ENCODE assay signal across 1 cellular context in genomic region chr21:35284199-35284598, GRCh38.
TF ChIP-seq lines count a peak whose summit lies in the region.

No MANE protein-coding gene starts in this region.

TF ChIP-seq in IMR-90, 13 proteins besides CTCF, POLR2A, EP300 and RAD21 (continued from another document):
- no peak for TF ChIP-seq MXI1 (IDR thresholded peaks at IDR 0.05; ENCODE audit: borderline replicate concordance, low read depth, low read length)
- TF ChIP-seq NFE2L2 (IDR thresholded peaks at IDR 0.05; ENCODE audit: low read depth, low read length) = no peak
- no peak for TF ChIP-seq RFX5 (IDR thresholded peaks at IDR 0.05; ENCODE audit: low read depth, low read length)
